19 cellular contexts compared by ENCODE assay signal in the genomic region with DNA sequence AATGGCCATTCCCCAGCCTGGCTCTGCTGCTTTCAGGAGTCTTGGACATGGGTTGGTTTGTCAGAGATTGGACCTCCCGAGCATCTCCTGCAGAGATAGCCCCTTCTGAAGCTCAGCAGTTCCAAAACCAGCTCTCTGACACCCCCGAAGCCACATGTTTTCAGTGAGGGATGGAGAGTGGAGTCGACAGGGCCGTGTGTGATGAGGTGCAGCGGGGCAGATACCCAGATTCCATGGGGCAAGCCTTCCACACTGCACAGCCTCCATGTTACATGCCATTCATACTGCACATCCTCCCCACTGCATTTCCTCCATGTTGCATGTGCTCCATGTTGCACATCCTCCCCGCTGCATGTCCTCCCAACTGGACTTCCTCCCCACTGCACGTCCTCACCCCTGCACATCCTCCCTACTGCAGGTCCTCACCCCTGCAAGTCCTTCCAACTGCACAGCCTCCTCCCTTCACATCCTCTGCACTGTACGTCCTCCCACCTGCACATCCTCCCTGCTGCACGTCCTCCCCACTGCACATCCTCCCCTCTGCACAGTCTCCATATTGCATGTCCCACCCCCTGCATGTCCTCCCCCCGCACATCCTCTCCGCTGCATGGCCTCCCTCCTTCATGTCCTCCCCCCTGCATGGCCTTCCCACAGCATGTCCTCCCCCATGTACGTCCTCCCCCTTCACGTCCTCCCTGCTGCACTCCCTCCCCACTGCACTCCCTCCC.
"Had no signal": no experiment of that assay in that cellular context is flagged by ENCODE, and none has a peak within 500 bp of the region (broad histone marks: within the 10 kb centered on the region; RNA-seq: fewer than 3 reads in every experiment).

No MANE protein-coding gene starts in this region.

- H3K27me3 ChIP-seq: colonic mucosa, neutrophil, thyroid gland had no signal

- H3K4me1 Mint-ChIP-seq: natural killer cell; stimulated activated naive CD8-positive, alpha-beta T cell treated with anti-CD3 and anti-CD28 coated beads, Interleukin-15, amount 100 ng/mL, for 72 hours had no signal

- H3K36me3 ChIP-seq: colonic mucosa, lower lobe of right lung, neutrophil, suprapubic skin, thyroid gland had no signal

- H3K4me3 ChIP-seq: colonic mucosa, lower lobe of right lung, smooth muscle cell, suprapubic skin, thyroid gland had no signal

- H3K27ac Mint-ChIP-seq: dendritic cell treated with granulocyte-macrophage colony-stimulating factor and Interleukin-4, amounts not matched to agents 40 ng/mL and 50 ng/mL, for 4 days; natural killer cell; progenitor cell of endocrine pancreas; stimulated activated naive CD8-positive, alpha-beta T cell treated with anti-CD3 and anti-CD28 coated beads, Interleukin-15, amount 100 ng/mL, for 72 hours; type B pancreatic cell had no signal

- H3K4me2 ChIP-seq: smooth muscle cell had no signal

- H3K4me1 ChIP-seq: colonic mucosa, lower lobe of right lung, parathyroid adenoma, suprapubic skin, thyroid gland had no signal

- H3K79me2 ChIP-seq: parathyroid adenoma had no signal

- H3K27me3 Mint-ChIP-seq: progenitor cell of endocrine pancreas; stimulated activated naive CD8-positive, alpha-beta T cell treated with anti-CD3 and anti-CD28 coated beads, Interleukin-15, amount 100 ng/mL, for 72 hours; type B pancreatic cell had no signal

- H3K36me3 Mint-ChIP-seq: natural killer cell, type B pancreatic cell had no signal

- H3K9me3 Mint-ChIP-seq: dendritic cell treated with granulocyte-macrophage colony-stimulating factor and Interleukin-4, amounts not matched to agents 40 ng/mL and 50 ng/mL, for 4 days; natural killer cell; stimulated activated naive CD8-positive, alpha-beta T cell treated with anti-CD3 and anti-CD28 coated beads, Interleukin-15, amount 100 ng/mL, for 72 hours; type B pancreatic cell had no signal

- H3K4me3 Mint-ChIP-seq: dendritic cell treated with granulocyte-macrophage colony-stimulating factor and Interleukin-4, amounts not matched to agents 40 ng/mL and 50 ng/mL, for 4 days; natural killer cell; stimulated activated naive CD8-positive, alpha-beta T cell treated with anti-CD3 and anti-CD28 coated beads, Interleukin-15, amount 100 ng/mL, for 72 hours; type B pancreatic cell had no signal

- H3K9me3 ChIP-seq: colonic mucosa, lower lobe of right lung, neutrophil, suprapubic skin, thyroid gland had no signal

- H3K9ac ChIP-seq: parathyroid adenoma had no signal

- DNase-seq: colonic mucosa; effector memory CD4-positive, alpha-beta T cell; left ventricle myocardium superior; lower lobe of right lung; natural killer cell; stimulated activated CD4-positive, alpha-beta T cell treated with anti-CD3 and anti-CD28 coated beads, Interleukin-12 subunit alpha, Interleukin-12 subunit beta, amount 100 ng/mL, for 4 hours; stimulated activated CD4-positive, alpha-beta T cell treated with anti-CD3 and anti-CD28 coated beads, Interleukin-1b, Interleukin-23, amount 100 ng/mL, for 48 hours; stimulated activated CD4-positive, alpha-beta T cell treated with anti-CD3 and anti-CD28 coated beads, Interleukin-4, amount 100 ng/mL, for 1 hour; stimulated activated CD8-positive, alpha-beta memory T cell treated with anti-CD3 and anti-CD28 coated beads, Interleukin-4, amount 100 ng/mL, for 48 hours; stimulated activated naive CD4-positive, alpha-beta T cell; stimulated activated naive CD8-positive, alpha-beta T cell treated with anti-CD3 and anti-CD28 coated beads, Interleukin-15, amount 100 ng/mL, for 72 hours; thyroid gland had no signal

- H3K27ac ChIP-seq: colonic mucosa, lower lobe of right lung, neutrophil, parathyroid adenoma, suprapubic skin, thyroid gland had no signal
